Comparison of ENCODE assay signal across 8 cellular contexts in the genomic region with DNA sequence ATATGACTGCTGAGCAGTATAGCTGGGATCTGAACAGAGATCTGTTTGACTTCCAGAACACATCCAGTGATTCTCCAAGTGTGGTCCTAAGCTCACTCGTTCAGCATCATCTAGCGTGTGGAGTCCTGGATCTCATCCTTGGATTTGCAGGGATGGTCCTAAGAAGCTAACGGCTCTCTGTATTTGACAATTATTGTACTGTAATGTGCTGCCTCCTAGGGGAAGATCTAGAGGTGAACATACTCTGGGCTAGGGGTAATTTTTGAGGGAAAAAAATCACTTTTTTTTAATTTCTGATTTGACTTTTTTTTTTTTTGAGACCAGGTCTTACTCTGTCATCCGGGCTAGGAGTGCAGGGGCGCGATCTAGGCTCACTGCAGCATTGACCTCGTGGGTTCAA. TPM values are rescaled to one million over a fixed set of nuclear protein-coding genes. Genes with fewer than 3 reads are reported as not detected.
DNase-seq lines count a peak whose midpoint lies in the region; ATAC-seq and TF ChIP-seq lines count a peak whose summit lies in the region.

No MANE protein-coding gene starts in this region.

- H3K4me3 Mint-ChIP-seq in activated naive CD4-positive, alpha-beta T cell treated with anti-CD3 and anti-CD28 coated beads, Interleukin-2, amount 50 U/mL, for 24 hours: peak overlapping the region; percentile 94

- peaks cover 21 to 22% of the 10 kb centered on the region in 2 donors for H3K4me1 ChIP-seq in adrenal gland (replicated peaks in 1 of 2)

- no peak for DNase-seq in activated naive CD4-positive, alpha-beta T cell treated with anti-CD3 and anti-CD28 coated beads, Interleukin-2, amount 50 U/mL, for 16 hours
- DNase-seq in NCI-H1694 (lab: John Stamatoyannopoulos, UW) (peak; percentile 50), adrenal gland (peak in 1 of 7 donors; percentile 44), kidney epithelial cell (ENCODE audit: low read depth) (no peak)
- no peak for DNase-seq in activated CD8-positive, alpha-beta memory T cell treated with anti-CD3 and anti-CD28 coated beads, Interleukin-2, amount 50 U/mL, for 4 hours

- no peaks in the 10 kb centered on the region for H3K9me3 ChIP-seq in adrenal gland (replicated peaks in 1 of 3)

- H3K27ac ChIP-seq in adrenal gland: peak overlapping the region in 3 of 5 donors; percentile 89 to 98 (median 91)

- H3K27me3 Mint-ChIP-seq in activated naive CD4-positive, alpha-beta T cell treated with anti-CD3 and anti-CD28 coated beads, Interleukin-2, amount 50 U/mL, for 24 hours: no peaks in the 10 kb centered on the region

- TF ChIP-seq CTCF in adrenal gland (IDR thresholded peaks at IDR 0.05) (peak; percentile 20 to 73 (median 60)), kidney epithelial cell (IDR thresholded peaks at IDR 0.05; ENCODE audit: insufficient read depth, low read length, poor library complexity, severe bottlenecking) (peak; percentile 55)

- intact Hi-C loops in adrenal gland (cut with DNase I): no loop called here

- no peaks in the 10 kb centered on the region for H3K36me3 ChIP-seq in adrenal gland (replicated peaks in 1 of 2)
- no peaks in the 10 kb centered on the region for H3K36me3 ChIP-seq in kidney epithelial cell (ENCODE audit: control insufficient read depth, insufficient read depth, low read length)

- 37 to 47% (median 44%) methylated on average over 7 of the region's 7 CpGs for WGBS in adrenal gland, 4 donors

- H3K4me1 Mint-ChIP-seq in activated naive CD4-positive, alpha-beta T cell treated with anti-CD3 and anti-CD28 coated beads, Interleukin-2, amount 50 U/mL, for 24 hours: peaks cover 36% of the 10 kb centered on the region

- peak overlapping the region; percentile 31 for H3K27ac Mint-ChIP-seq in activated naive CD4-positive, alpha-beta T cell treated with anti-CD3 and anti-CD28 coated beads, Interleukin-2, amount 50 U/mL, for 24 hours

- H3K9me3 Mint-ChIP-seq in activated naive CD4-positive, alpha-beta T cell treated with anti-CD3 and anti-CD28 coated beads, Interleukin-2, amount 50 U/mL, for 24 hours: no peaks in the 10 kb centered on the region

- ATAC-seq in GM19351 (IDR thresholded peaks at IDR 0.05; ENCODE audit: unreplicated experiment) (no peak), GM19395 (IDR thresholded peaks at IDR 0.05; ENCODE audit: unreplicated experiment) (no peak)

- H3K4me3 ChIP-seq in adrenal gland: no peak overlapping the region
- H3K4me3 ChIP-seq in kidney epithelial cell (ENCODE audit: low read depth, low read length): peak overlapping the region; percentile 77

- H3K27me3 ChIP-seq in adrenal gland: no peaks in the 10 kb centered on the region
- H3K27me3 ChIP-seq in kidney epithelial cell (ENCODE audit: control insufficient read depth, insufficient read depth, low read length): no peaks in the 10 kb centered on the region

- no peak for TF ChIP-seq POLR2A in adrenal gland (IDR thresholded peaks at IDR 0.05)

- H3K36me3 Mint-ChIP-seq in activated naive CD4-positive, alpha-beta T cell treated with anti-CD3 and anti-CD28 coated beads, Interleukin-2, amount 50 U/mL, for 24 hours: peaks cover 2% of the 10 kb centered on the region

RNA-seq across cellular contexts. Expression of a gene that starts 1.5 kb away (rescaled TPM):
- total RNA-seq in adrenal gland: 100 to 1,000 TPM in 1 of 8 donors, 10 to 100 TPM in 7; 28.3 to 228 (median 49.0) TPM
- polyA plus RNA-seq in adrenal gland: 100 to 1,000 TPM in 1 of 3 donors, 10 to 100 TPM in 1, 1 to 10 TPM in 1; 7.2 to 124 (median 13.4) TPM
- 15.4 and 17.7 TPM in 2 replicates for total RNA-seq in kidney epithelial cell

RNA-seq across cellular contexts. Expression of a gene that starts 17.4 kb away (rescaled TPM):
- total RNA-seq in adrenal gland (1 to 10 TPM in 2 of 8 donors, under 1 TPM in 6; 0.14 to 1.6 (median 0.85) TPM), kidney epithelial cell (not detected in 2 replicates)
- polyA plus RNA-seq in adrenal gland: 1 to 10 TPM in 1 of 3 donors, under 1 TPM in 2; 0.81 to 1.5 (median 0.97) TPM

RNA-seq across cellular contexts. Expression of a gene that starts 38.4 kb away (rescaled TPM):
- total RNA-seq in adrenal gland (1 to 10 TPM; 5.4 to 9.4 (median 7.6) TPM), kidney epithelial cell (4.1 and 4.7 TPM in 2 replicates)
- 10 to 100 TPM in 1 of 3 donors, 1 to 10 TPM in 2; 7.4 to 10.5 (median 8.5) TPM for polyA plus RNA-seq in adrenal gland

RNA-seq across cellular contexts. Expression of a gene that starts 38.5 kb away (rescaled TPM):
- 10 to 100 TPM; 29.6 to 53.1 (median 36.1) TPM for total RNA-seq in adrenal gland
- polyA plus RNA-seq in adrenal gland: 10 to 100 TPM; 22.8 to 56.5 (median 48.9) TPM
- 64.0 and 72.4 TPM in 2 replicates for total RNA-seq in kidney epithelial cell
